In genomic region chr18:62844850-62845643, GRCh38 we compare ENCODE assay signal across 8 cellular contexts.
A peak's percentile ranks its signal among the peaks of the same experiment; 100 is the strongest.
DNase-seq lines count a peak whose midpoint lies in the region; ATAC-seq and TF ChIP-seq lines count a peak whose summit lies in the region.

No MANE protein-coding gene starts in this region.

- no peaks in the 10 kb centered on the region for H3K9me3 Mint-ChIP-seq in nephron progenitor cell

- peaks cover 16% of the 10 kb centered on the region for H3K36me3 Mint-ChIP-seq in nephron progenitor cell (ENCODE audit: low read depth)

- no peak overlapping the region for H3K4me3 Mint-ChIP-seq in nephron progenitor cell

- peak; percentile 77 for ATAC-seq in HG02798 (IDR thresholded peaks at IDR 0.05; ENCODE audit: poor library complexity, unreplicated experiment)

- in situ Hi-C loops in GM13976 (cut with MboI; ENCODE audit: low sequenced_read_pairs, unreplicated experiment): no loop called here

- H3K4me1 Mint-ChIP-seq in nephron progenitor cell: peaks cover 9% of the 10 kb centered on the region

- TF ChIP-seq CTCF in GM13976 (IDR thresholded peaks at IDR 0.05; ENCODE audit: borderline replicate concordance, control extremely low read depth, extremely low read depth, insufficient read depth, missing control alignments): no peak
- TF ChIP-seq CTCF in nephron progenitor cell (IDR thresholded peaks at IDR 0.05): no peak

- no peaks in the 10 kb centered on the region for H3K27me3 Mint-ChIP-seq in nephron progenitor cell (ENCODE audit: low read depth, poor library complexity)

- no peak overlapping the region for H3K27ac Mint-ChIP-seq in nephron progenitor cell

- DNase-seq in activated naive CD4-positive, alpha-beta T cell treated with Interleukin-2 at 50 U/mL for 16 hours: peak; percentile 47
- DNase-seq in activated naive CD4-positive, alpha-beta T cell (lab: John Stamatoyannopoulos, UW): no peak
- peak; percentile 31 for DNase-seq in activated CD4-positive, CD25-positive, alpha-beta regulatory T cell treated with anti-CD3 and anti-CD28 coated beads, Interleukin-2, amount 50 U/mL, for 72 hours
- peak; percentile 2 to 25 for DNase-seq in stimulated activated CD8-positive, alpha-beta memory T cell treated with anti-CD3 and anti-CD28 coated beads, Interleukin-7, amount 100 ng/mL, for 48 hours (ENCODE audit: extremely low read depth in 1 of 2, low read depth in 1 of 2)
- DNase-seq in GM13976 (ENCODE audit: low spot score) (no peak), nephron progenitor cell (no peak), T-helper 9 cell (no peak)

Comparison
In these comparisons a context has a peak if more than half of its experiments do, and no peak if none do; other contexts are left out.
1. DNase-seq: peak in activated naive CD4-positive, alpha-beta T cell treated with Interleukin-2 at 50 U/mL for 16 hours (single experiment), activated CD4-positive, CD25-positive, alpha-beta regulatory T cell treated with anti-CD3 and anti-CD28 coated beads, Interleukin-2, amount 50 U/mL, for 72 hours (single experiment) and stimulated activated CD8-positive, alpha-beta memory T cell treated with anti-CD3 and anti-CD28 coated beads, Interleukin-7, amount 100 ng/mL, for 48 hours (2 of 2); none in activated naive CD4-positive, alpha-beta T cell (0 of 4), GM13976 (single experiment), nephron progenitor cell (single experiment) and T-helper 9 cell (single experiment).